In the genomic region with DNA sequence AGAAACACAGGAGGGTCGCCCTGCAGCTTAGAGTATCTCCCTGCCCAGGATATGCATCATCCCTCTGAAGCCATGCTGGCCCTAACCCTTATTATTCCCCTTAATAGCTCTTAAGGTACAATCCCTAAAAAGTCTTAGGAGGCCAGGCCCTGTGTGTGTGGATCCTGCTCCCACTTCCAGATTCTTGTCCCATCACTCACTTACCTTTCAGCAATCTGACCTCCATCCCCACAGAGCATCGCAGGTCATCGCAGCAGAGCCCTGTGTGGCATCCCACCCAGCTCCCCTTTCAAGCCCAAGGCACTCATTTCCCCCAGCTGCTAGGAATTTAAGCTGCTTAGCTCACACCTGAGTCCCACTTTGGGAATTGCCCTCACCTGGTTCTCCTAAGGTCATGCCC, we compare ENCODE assay signal across 28 cellular contexts.
"Had no signal": no experiment of that assay in that cellular context is flagged by ENCODE, and none has a peak within 500 bp of the region (broad histone marks: within the 10 kb centered on the region; RNA-seq: fewer than 3 reads in every experiment).

No MANE protein-coding gene starts in this region.

- DNase-seq: activated CD4-positive, alpha-beta T cell treated with anti-CD3 and anti-CD28 coated beads, Interleukin-2, amount 10 ng/mL, durations not matched to agents 7 days and 5 days; activated CD4-positive, CD25-positive, alpha-beta regulatory T cell treated with anti-CD3 and anti-CD28 coated beads, Interleukin-2, amount 50 U/mL, for 72 hours; activated CD8-positive, alpha-beta memory T cell treated with anti-CD3 and anti-CD28 coated beads, Interleukin-2, amount 10 ng/mL, durations not matched to agents 7 days and 5 days; activated CD8-positive, alpha-beta T cell treated with anti-CD3 and anti-CD28 coated beads for 36 hours; activated gamma-delta T cell; activated naive CD4-positive, alpha-beta T cell treated with anti-CD3 and anti-CD28 coated beads, Interleukin-2, amount 50 U/mL, for 16 hours; activated naive CD8-positive, alpha-beta T cell treated with anti-CD3 and anti-CD28 coated beads, Interleukin-2, amount 50 U/mL, for 24 hours; activated T-cell treated with anti-CD3 and anti-CD28 coated beads for 4 hours; caudate nucleus; effector CD4-positive, alpha-beta T cell; foreskin melanocyte; left cardiac atrium; naive B cell; occipital lobe; posterior cingulate gyrus; right lobe of liver; stimulated activated CD4-positive, alpha-beta T cell treated with anti-CD3 and anti-CD28 coated beads, Interleukin-2, amount 100 ng/mL, for 24 hours; stomach; WERI-Rb-1 had no signal

- H3K27ac ChIP-seq: right lobe of liver, stomach, suprapubic skin, tibial nerve, vagina, WERI-Rb-1 had no signal

- H3K36me3 Mint-ChIP-seq: brain; naive B cell; stimulated activated memory B cell treated with anti-CD40 and anti-IgM and Interleukin-4, amounts not matched to agents 10 μg/mL and 1 μg/mL and 100 μg/mL, for 72 hours had no signal

- H3K27me3 Mint-ChIP-seq: activated CD8-positive, alpha-beta memory T cell treated with anti-CD3 and anti-CD28 coated beads, Interleukin-2, amount 10 ng/mL, durations not matched to agents 7 days and 5 days; activated CD8-positive, alpha-beta T cell treated with anti-CD3 and anti-CD28 coated beads for 36 hours; activated naive CD8-positive, alpha-beta T cell treated with anti-CD3 and anti-CD28 coated beads, Interleukin-2, amount 50 U/mL, for 24 hours; dendritic cell treated with granulocyte-macrophage colony-stimulating factor and Interleukin-4, amounts not matched to agents 40 ng/mL and 50 ng/mL, for 4 days; naive B cell; stimulated activated memory B cell treated with anti-CD40 and anti-IgM and Interleukin-4, amounts not matched to agents 10 μg/mL and 1 μg/mL and 100 μg/mL, for 72 hours had no signal

- H3K4me3 Mint-ChIP-seq: activated CD4-positive, alpha-beta T cell treated with anti-CD3 and anti-CD28 coated beads, Interleukin-2, amount 10 ng/mL, durations not matched to agents 7 days and 5 days; activated CD8-positive, alpha-beta memory T cell treated with anti-CD3 and anti-CD28 coated beads, Interleukin-2, amount 10 ng/mL, durations not matched to agents 7 days and 5 days; activated CD8-positive, alpha-beta T cell treated with anti-CD3 and anti-CD28 coated beads for 36 hours; activated naive CD8-positive, alpha-beta T cell treated with anti-CD3 and anti-CD28 coated beads, Interleukin-2, amount 50 U/mL, for 24 hours; brain; dendritic cell treated with granulocyte-macrophage colony-stimulating factor and Interleukin-4, amounts not matched to agents 40 ng/mL and 50 ng/mL, for 4 days; stimulated activated memory B cell treated with anti-CD40 and anti-IgM and Interleukin-4, amounts not matched to agents 10 μg/mL and 1 μg/mL and 100 μg/mL, for 72 hours; T-helper 2 cell treated with Interferon-gamma antibody and Interleukin-4, amounts not matched to agents 5 μg/mL and 100 μg/mL, for 36 hours had no signal

- H3K4me1 ChIP-seq: right lobe of liver, stomach, suprapubic skin, tibial nerve had no signal

- H3K4me3 ChIP-seq: right lobe of liver, skin epidermis, stomach, suprapubic skin, tibial nerve, vagina had no signal

- ATAC-seq: activated CD8-positive, alpha-beta memory T cell treated with anti-CD3 and anti-CD28 coated beads, Interleukin-2, amount 10 ng/mL, durations not matched to agents 7 days and 5 days; left cardiac atrium; right lobe of liver; stimulated activated memory B cell treated with anti-CD40 and anti-IgM and Interleukin-4, amounts not matched to agents 10 μg/mL and 1 μg/mL and 100 μg/mL, for 72 hours had no signal

- H3K27me3 ChIP-seq: right lobe of liver, stomach, suprapubic skin, tibial nerve, vagina had no signal

- H3K27ac Mint-ChIP-seq: activated CD4-positive, alpha-beta T cell treated with anti-CD3 and anti-CD28 coated beads, Interleukin-2, amount 10 ng/mL, durations not matched to agents 7 days and 5 days; activated CD8-positive, alpha-beta memory T cell treated with anti-CD3 and anti-CD28 coated beads, Interleukin-2, amount 10 ng/mL, durations not matched to agents 7 days and 5 days; activated CD8-positive, alpha-beta T cell treated with anti-CD3 and anti-CD28 coated beads for 36 hours; dendritic cell treated with granulocyte-macrophage colony-stimulating factor and Interleukin-4, amounts not matched to agents 40 ng/mL and 50 ng/mL, for 4 days; stimulated activated memory B cell treated with anti-CD40 and anti-IgM and Interleukin-4, amounts not matched to agents 10 μg/mL and 1 μg/mL and 100 μg/mL, for 72 hours; T-helper 2 cell treated with Interferon-gamma antibody and Interleukin-4, amounts not matched to agents 5 μg/mL and 100 μg/mL, for 36 hours had no signal

- H3K9me3 ChIP-seq: right lobe of liver, stomach, suprapubic skin, tibial nerve, vagina had no signal

- H3K9me3 Mint-ChIP-seq: dendritic cell treated with granulocyte-macrophage colony-stimulating factor and Interleukin-4, amounts not matched to agents 40 ng/mL and 50 ng/mL, for 4 days; T-helper 2 cell treated with Interferon-gamma antibody and Interleukin-4, amounts not matched to agents 5 μg/mL and 100 μg/mL, for 36 hours had no signal

- H3K36me3 ChIP-seq: right lobe of liver, stomach, suprapubic skin, tibial nerve, vagina, WERI-Rb-1 had no signal

- FAIRE-seq: endometrium had no signal
